ENCODE assay signal across 30 cellular contexts in genomic region chr7:73674468-73675124, GRCh38. TPM values are rescaled to one million over a fixed set of nuclear protein-coding genes. Genes with fewer than 3 reads are reported as not detected.
"Had no signal": no experiment of that assay in that cellular context is flagged by ENCODE, and none has a peak within 500 bp of the region (broad histone marks: within the 10 kb centered on the region; RNA-seq: fewer than 3 reads in every experiment).

No MANE protein-coding gene starts in this region.

- H3K4me3 ChIP-seq: dorsolateral prefrontal cortex, esophagus muscularis mucosa, gastroesophageal sphincter, heart left ventricle, hepatocyte, lung, mucosa of descending colon, pancreas, right lobe of liver, suprapubic skin, thyroid gland, vagina had no signal

- FAIRE-seq: kidney, pancreas, small intestine had no signal

- H3K27me3 ChIP-seq: dorsolateral prefrontal cortex, esophagus muscularis mucosa, foreskin keratinocyte, gastroesophageal sphincter, heart left ventricle, hepatocyte, pancreas, right lobe of liver, suprapubic skin, thyroid gland, vagina had no signal

- H3K27ac Mint-ChIP-seq: memory B cell; mesothelial cell of epicardium; naive B cell; stimulated activated naive CD8-positive, alpha-beta T cell treated with anti-CD3 and anti-CD28 coated beads, Interleukin-15, amount 100 ng/mL, for 72 hours had no signal

- H3K9me3 Mint-ChIP-seq: memory B cell; mesothelial cell of epicardium; naive B cell; nephron; stimulated activated naive CD8-positive, alpha-beta T cell treated with anti-CD3 and anti-CD28 coated beads, Interleukin-15, amount 100 ng/mL, for 72 hours had no signal

- H3K4me3 Mint-ChIP-seq: memory B cell; mesothelial cell of epicardium; naive B cell; stimulated activated naive CD8-positive, alpha-beta T cell treated with anti-CD3 and anti-CD28 coated beads, Interleukin-15, amount 100 ng/mL, for 72 hours had no signal

- ATAC-seq: foreskin keratinocyte; gastroesophageal sphincter; heart left ventricle; left lobe of liver; mucosa of descending colon; pancreas; stimulated activated naive CD8-positive, alpha-beta T cell treated with anti-CD3 and anti-CD28 coated beads, Interleukin-15, amount 100 ng/mL, for 72 hours had no signal

- H3K4me1 ChIP-seq: foreskin keratinocyte, pancreas, suprapubic skin had no signal

- H3K36me3 Mint-ChIP-seq: naive B cell had no signal

- H3K4me2 ChIP-seq: hepatocyte had no signal

- H2AFZ ChIP-seq: hepatocyte had no signal

- H3K27ac ChIP-seq: epithelial cell of prostate, esophagus muscularis mucosa, foreskin keratinocyte, gastroesophageal sphincter, heart left ventricle, hepatocyte, pancreas, right lobe of liver, suprapubic skin, thyroid gland, vagina had no signal

- H3K36me3 ChIP-seq: pancreas, right lobe of liver, thyroid gland, vagina had no signal

- DNase-seq: dorsolateral prefrontal cortex; effector CD4-positive, alpha-beta T cell; foreskin keratinocyte; kidney; mucosa of descending colon; naive B cell; occipital lobe; pancreas; right lobe of liver; small intestine; stimulated activated CD4-positive, alpha-beta T cell treated with anti-CD3 and anti-CD28 coated beads, Interleukin-15, amount 100 ng/mL, for 24 hours; stimulated activated CD4-positive, alpha-beta T cell treated with anti-CD3 and anti-CD28 coated beads, Interleukin-2, amount 100 ng/mL, for 48 hours; stimulated activated naive CD4-positive, alpha-beta T cell; stimulated activated naive CD8-positive, alpha-beta T cell treated with anti-CD3 and anti-CD28 coated beads, Interleukin-15, amount 100 ng/mL, for 72 hours; thyroid gland; trophoblast cell had no signal

- H3K9me3 ChIP-seq: esophagus muscularis mucosa, gastroesophageal sphincter, heart left ventricle, mucosa of descending colon, pancreas, right lobe of liver, suprapubic skin, thyroid gland, vagina had no signal

RNA-seq across cellular contexts. Expression of gene MLXIPL, which starts 50.3 kb away (rescaled TPM):
- total RNA-seq: fibroblast of lung, occipital lobe, pulmonary artery endothelial cell had no signal
- polyA plus RNA-seq: fibroblast of lung had no signal
